Comparison of ENCODE assay signal across 25 cellular contexts in genomic region chr3:113537155-113537554, GRCh38. TPM values are rescaled to one million over a fixed set of nuclear protein-coding genes. Genes with fewer than 3 reads are reported as not detected.
DNase-seq lines count a peak whose midpoint lies in the region; ATAC-seq and TF ChIP-seq lines count a peak whose summit lies in the region.
"Had no signal": no experiment of that assay in that cellular context is flagged by ENCODE, and none has a peak within 500 bp of the region (broad histone marks: within the 10 kb centered on the region; RNA-seq: fewer than 3 reads in every experiment).

No MANE protein-coding gene starts in this region.

- intact Hi-C loops in PC-3 (cut with micrococcal nuclease), result loop anchor here (2.0 kb wide), 1 partner anchor 22 kb away; the partner anchor contains the start of gene SPICE1
- intact Hi-C loops in colonic mucosa (cut with DNase I), result no loop called here
- intact Hi-C loops in prostate gland (cut with DNase I), result no loop called here

- H3K36me3 ChIP-seq in PC-3 (ENCODE audit: low read depth, low read length) (peaks cover 14% of the 10 kb centered on the region), colonic mucosa (no peaks in the 10 kb centered on the region), prostate gland (no peaks in the 10 kb centered on the region)
- H3K36me3 ChIP-seq: right lobe of liver, stomach had no signal

- H3K27ac ChIP-seq in PC-3 (ENCODE audit: low read length) (peak overlapping the region; percentile 95), colonic mucosa (peak overlapping the region; percentile 67), prostate gland (peak overlapping the region; percentile 57 to 64)
- H3K27ac ChIP-seq: right lobe of liver, spleen had no signal

- TF ChIP-seq POLR2A in prostate gland (IDR thresholded peaks at IDR 0.05), result no peak

- peaks cover 4% of the 10 kb centered on the region; the same call in 1 of the 2 replicates for H3K9me3 ChIP-seq in PC-3 (ENCODE audit: low read length)
- H3K9me3 ChIP-seq in colonic mucosa, result no peaks in the 10 kb centered on the region
- H3K9me3 ChIP-seq in prostate gland, result no peaks in the 10 kb centered on the region
- H3K9me3 ChIP-seq: right lobe of liver had no signal

- DNase-seq in SIG-M5 treated with dmso at 0.1 percent for 504 hours (lab: John Stamatoyannopoulos, UW; ENCODE audit: unreplicated experiment) (peak; percentile 58), SIG-M5 (lab: John Stamatoyannopoulos, UW) (no peak), PC-3 (peak; percentile 79), colonic mucosa (no peak), prostate gland (ENCODE audit: low spot score) (no peak), NCI-H82 (lab: John Stamatoyannopoulos, UW) (no peak)
- no peak for DNase-seq in activated CD4-positive, CD25-positive, alpha-beta regulatory T cell (lab: John Stamatoyannopoulos, UW)
- DNase-seq: activated CD4-positive, alpha-beta T cell treated with anti-CD3 and anti-CD28 coated beads, Interleukin-2, amount 10 ng/mL, durations not matched to agents 7 days and 5 days; effector CD4-positive, alpha-beta T cell; HCEC 1CT; NCI-H1105; NCI-H187 treated with DMSO at 0.1 percent for 48 hours; NCI-H2227 treated with DMSO at 0.1 percent for 48 hours; NCI-H526 treated with DMSO at 0.1 percent for 48 hours; posterior cingulate gyrus; right lobe of liver; SHP77; spleen; stimulated activated CD4-positive, alpha-beta T cell treated with anti-CD3 and anti-CD28 coated beads, Interleukin-2, amount 100 ng/mL, for 24 hours; stomach; T-helper 9 cell had no signal

- no peaks in the 10 kb centered on the region for H4K20me1 ChIP-seq in PC-3 (ENCODE audit: low read length)

- H3K27me3 ChIP-seq in PC-3 (ENCODE audit: low read length) (no peaks in the 10 kb centered on the region), colonic mucosa (no peaks in the 10 kb centered on the region), prostate gland (replicated peaks; ENCODE audit: insufficient read depth) (no peaks in the 10 kb centered on the region)
- H3K27me3 ChIP-seq: right lobe of liver had no signal

- TF ChIP-seq CTCF in PC-3 (conservative IDR thresholded peaks at IDR 0.05; ENCODE audit: low read depth, low read length) (no peak), colonic mucosa (IDR thresholded peaks at IDR 0.05) (no peak), prostate gland (IDR thresholded peaks at IDR 0.05) (no peak)

- CTCF ChIA-PET in PC-3 (lab: Charles Lee), result interaction anchor here (0.6 to 1.9 kb wide), 4 partner anchors 21 to 183 kb away, joined by 3 to 15 read pairs (median 6); no protein-coding TSS in a partner anchor

- H3K9me2 ChIP-seq in PC-3 (replicated peaks; ENCODE audit: low read length), result no peaks in the 10 kb centered on the region

- H3K9ac ChIP-seq in PC-3 (ENCODE audit: low read length) (peak overlapping the region; percentile 40), colonic mucosa (ENCODE audit: low read depth in 2 of 2, low read length in 2 of 2) (no peak overlapping the region)

- H3K4me2 ChIP-seq in PC-3 (ENCODE audit: low read length), result peak overlapping the region; percentile 76

- POLR2A ChIA-PET in PC-3 (lab: Charles Lee; ENCODE audit: unreplicated experiment), result interaction anchor here (0.6 to 1.8 kb wide), 3 partner anchors 20 to 265 kb away, joined by 3 to 10 read pairs (median 3); partner anchors contain the start of gene SPICE1

- peaks cover 49% of the 10 kb centered on the region for H3K4me1 ChIP-seq in PC-3 (ENCODE audit: insufficient read depth, low read length)
- H3K4me1 ChIP-seq in colonic mucosa, result peaks cover 3% of the 10 kb centered on the region
- H3K4me1 ChIP-seq in prostate gland (replicated peaks), result peaks cover 2% of the 10 kb centered on the region
- H3K4me1 ChIP-seq: right lobe of liver had no signal

- peaks cover 21% of the 10 kb centered on the region for H3F3A ChIP-seq in PC-3 (ENCODE audit: low read length, unreplicated experiment)

- peak overlapping the region; percentile 46 for H3K4me3 ChIP-seq in PC-3 (ENCODE audit: low read length)
- no peak overlapping the region for H3K4me3 ChIP-seq in colonic mucosa
- no peak overlapping the region for H3K4me3 ChIP-seq in prostate gland
- H3K4me3 ChIP-seq: right lobe of liver, spleen, stomach had no signal

- no peak for ATAC-seq in PC-3
- no peak for ATAC-seq in GM18502 (IDR thresholded peaks at IDR 0.05; ENCODE audit: poor library complexity, unreplicated experiment)
- ATAC-seq: left lobe of liver, Panc1 had no signal

- peaks cover 66% of the 10 kb centered on the region for H3K79me2 ChIP-seq in PC-3 (ENCODE audit: low read length)

- BruUV-seq in PC-3 (replicated peaks; lab: Mats Ljungman, UMichigan), result no TSS peak

- no peak overlapping the region for H2AFZ ChIP-seq in PC-3 (ENCODE audit: low read length)

RNA-seq across cellular contexts. Expression of gene SIDT1, which starts 4.8 kb away (rescaled TPM):
- total RNA-seq in PC-3 (2014; rRNA removed), result 14.1 and 18.4 TPM in 2 replicates
- 10 to 100 TPM; 35.9 to 42.1 TPM for total RNA-seq in colonic mucosa
- total RNA-seq in prostate gland, result 10 to 100 TPM; 19.9 to 31.2 TPM
- total RNA-seq: epithelial cell of proximal tubule had no signal

RNA-seq across cellular contexts. Expression of gene SPICE1, which starts 22.2 kb away (rescaled TPM):
- total RNA-seq in PC-3 (2014; rRNA removed) (9.0 and 18.5 TPM in 2 replicates), colonic mucosa (10 to 100 TPM; 20.7 to 26.0 TPM), prostate gland (10 to 100 TPM; 20.1 to 23.7 TPM)

Comparison
In these comparisons a context has a peak if more than half of its experiments do, and no peak if none do; other contexts are left out.
1. DNase-seq: peak in SIG-M5 treated with dmso at 0.1 percent for 504 hours (single experiment) and PC-3 (single experiment); none in SIG-M5 (single experiment), colonic mucosa (single experiment), prostate gland (single experiment), NCI-H82 (single experiment) and activated CD4-positive, CD25-positive, alpha-beta regulatory T cell (0 of 4).
2. Peak in every context shown above with its lines, with median percentiles within 50 percentile points of each other: H3K27ac ChIP-seq.